In genomic region chr4:27057662-27058061, GRCh38 we compare ENCODE assay signal across 23 cellular contexts.
"Had no signal": no experiment of that assay in that cellular context is flagged by ENCODE, and none has a peak within 500 bp of the region (broad histone marks: within the 10 kb centered on the region; RNA-seq: fewer than 3 reads in every experiment).

No MANE protein-coding gene starts in this region.

- H3K27me3 ChIP-seq: body of pancreas, ovary, right atrium auricular region had no signal

- H3K9me3 ChIP-seq: body of pancreas, heart right ventricle, neutrophil, ovary, psoas muscle, right atrium auricular region, tibial artery had no signal

- H3K27ac Mint-ChIP-seq: activated CD4-positive, alpha-beta memory T cell treated with anti-CD3 and anti-CD28 coated beads for 36 hours; activated naive CD8-positive, alpha-beta T cell treated with anti-CD3 and anti-CD28 coated beads, Interleukin-2, amount 50 U/mL, for 24 hours; activated T-cell treated with anti-CD3 and anti-CD28 coated beads, Interleukin-2, amount 50 U/mL, for 72 hours; dendritic cell treated with granulocyte-macrophage colony-stimulating factor and Interleukin-4, amounts not matched to agents 40 ng/mL and 50 ng/mL, for 4 days; nephron; stimulated activated naive CD8-positive, alpha-beta T cell treated with anti-CD3 and anti-CD28 coated beads, Interleukin-15, amount 100 ng/mL, for 72 hours had no signal

- H3K4me1 Mint-ChIP-seq: activated naive CD8-positive, alpha-beta T cell treated with anti-CD3 and anti-CD28 coated beads, Interleukin-2, amount 50 U/mL, for 24 hours; nephron; stimulated activated naive CD8-positive, alpha-beta T cell treated with anti-CD3 and anti-CD28 coated beads, Interleukin-15, amount 100 ng/mL, for 72 hours had no signal

- H3K36me3 ChIP-seq: heart right ventricle, neutrophil, ovary, right atrium auricular region, tibial artery had no signal

- H3K4me3 ChIP-seq: body of pancreas, heart right ventricle, ovary, psoas muscle, right atrium auricular region, tibial artery had no signal

- H3K4me3 Mint-ChIP-seq: activated CD4-positive, alpha-beta memory T cell treated with anti-CD3 and anti-CD28 coated beads for 36 hours; activated naive CD8-positive, alpha-beta T cell treated with anti-CD3 and anti-CD28 coated beads, Interleukin-2, amount 50 U/mL, for 24 hours; activated T-cell treated with anti-CD3 and anti-CD28 coated beads, Interleukin-2, amount 50 U/mL, for 72 hours; dendritic cell treated with granulocyte-macrophage colony-stimulating factor and Interleukin-4, amounts not matched to agents 40 ng/mL and 50 ng/mL, for 4 days; nephron; stimulated activated naive CD8-positive, alpha-beta T cell treated with anti-CD3 and anti-CD28 coated beads, Interleukin-15, amount 100 ng/mL, for 72 hours had no signal

- H3K9me3 Mint-ChIP-seq: activated CD4-positive, alpha-beta memory T cell treated with anti-CD3 and anti-CD28 coated beads for 36 hours; activated naive CD8-positive, alpha-beta T cell treated with anti-CD3 and anti-CD28 coated beads, Interleukin-2, amount 50 U/mL, for 24 hours; activated T-cell treated with anti-CD3 and anti-CD28 coated beads, Interleukin-2, amount 50 U/mL, for 72 hours; dendritic cell treated with granulocyte-macrophage colony-stimulating factor and Interleukin-4, amounts not matched to agents 40 ng/mL and 50 ng/mL, for 4 days; nephron; stimulated activated naive CD8-positive, alpha-beta T cell treated with anti-CD3 and anti-CD28 coated beads, Interleukin-15, amount 100 ng/mL, for 72 hours had no signal

- H3K27me3 Mint-ChIP-seq: stimulated activated naive CD8-positive, alpha-beta T cell treated with anti-CD3 and anti-CD28 coated beads, Interleukin-15, amount 100 ng/mL, for 72 hours had no signal

- H3K36me3 Mint-ChIP-seq: activated CD4-positive, alpha-beta memory T cell treated with anti-CD3 and anti-CD28 coated beads for 36 hours had no signal

- DNase-seq: activated CD4-positive, alpha-beta memory T cell treated with anti-CD3 and anti-CD28 coated beads for 36 hours; activated CD4-positive, alpha-beta T cell treated with anti-CD3 and anti-CD28 coated beads for 48 hours; activated CD4-positive, CD25-positive, alpha-beta regulatory T cell; activated effector memory CD4-positive, alpha-beta T cell treated with Interleukin-2 at 50 U/mL for 16 hours; activated naive CD4-positive, alpha-beta T cell treated with anti-CD3 and anti-CD28 coated beads, Interleukin-2, amount 50 U/mL, for 16 hours; activated naive CD8-positive, alpha-beta T cell treated with anti-CD3 and anti-CD28 coated beads, Interleukin-2, amount 50 U/mL, for 24 hours; activated T-cell treated with anti-CD3 and anti-CD28 coated beads, Interleukin-2, amount 50 U/mL, for 72 hours; anterior cingulate cortex; body of pancreas; effector CD4-positive, alpha-beta T cell; heart right ventricle; islet precursor cell; left cardiac atrium; midbrain; ovary; psoas muscle; stimulated activated CD4-positive, alpha-beta T cell treated with anti-CD3 and anti-CD28 coated beads, Interleukin-1b, Interleukin-23, amount 100 ng/mL, for 48 hours; stimulated activated naive CD8-positive, alpha-beta T cell treated with anti-CD3 and anti-CD28 coated beads, Interleukin-15, amount 100 ng/mL, for 72 hours; tibial artery had no signal

- H3K27ac ChIP-seq: body of pancreas, heart right ventricle, neutrophil, ovary, psoas muscle, right atrium auricular region, tibial artery had no signal

- H3K4me1 ChIP-seq: body of pancreas, heart right ventricle, psoas muscle, right atrium auricular region, tibial artery had no signal

- ATAC-seq: activated naive CD8-positive, alpha-beta T cell treated with anti-CD3 and anti-CD28 coated beads, Interleukin-2, amount 50 U/mL, for 24 hours; activated T-cell treated with anti-CD3 and anti-CD28 coated beads, Interleukin-2, amount 50 U/mL, for 72 hours; body of pancreas; heart right ventricle; left cardiac atrium; psoas muscle; stimulated activated naive CD8-positive, alpha-beta T cell treated with anti-CD3 and anti-CD28 coated beads, Interleukin-15, amount 100 ng/mL, for 72 hours had no signal
